1 cellular context compared by ENCODE assay signal in genomic region chr2:200345917-200346316, GRCh38.
TF ChIP-seq lines count a peak whose summit lies in the region.

No MANE protein-coding gene starts in this region.

TF ChIP-seq in GM23338, 12 proteins besides CTCF, POLR2A, EP300 and RAD21 (continued from another document):
- TF ChIP-seq, protein P1, sequence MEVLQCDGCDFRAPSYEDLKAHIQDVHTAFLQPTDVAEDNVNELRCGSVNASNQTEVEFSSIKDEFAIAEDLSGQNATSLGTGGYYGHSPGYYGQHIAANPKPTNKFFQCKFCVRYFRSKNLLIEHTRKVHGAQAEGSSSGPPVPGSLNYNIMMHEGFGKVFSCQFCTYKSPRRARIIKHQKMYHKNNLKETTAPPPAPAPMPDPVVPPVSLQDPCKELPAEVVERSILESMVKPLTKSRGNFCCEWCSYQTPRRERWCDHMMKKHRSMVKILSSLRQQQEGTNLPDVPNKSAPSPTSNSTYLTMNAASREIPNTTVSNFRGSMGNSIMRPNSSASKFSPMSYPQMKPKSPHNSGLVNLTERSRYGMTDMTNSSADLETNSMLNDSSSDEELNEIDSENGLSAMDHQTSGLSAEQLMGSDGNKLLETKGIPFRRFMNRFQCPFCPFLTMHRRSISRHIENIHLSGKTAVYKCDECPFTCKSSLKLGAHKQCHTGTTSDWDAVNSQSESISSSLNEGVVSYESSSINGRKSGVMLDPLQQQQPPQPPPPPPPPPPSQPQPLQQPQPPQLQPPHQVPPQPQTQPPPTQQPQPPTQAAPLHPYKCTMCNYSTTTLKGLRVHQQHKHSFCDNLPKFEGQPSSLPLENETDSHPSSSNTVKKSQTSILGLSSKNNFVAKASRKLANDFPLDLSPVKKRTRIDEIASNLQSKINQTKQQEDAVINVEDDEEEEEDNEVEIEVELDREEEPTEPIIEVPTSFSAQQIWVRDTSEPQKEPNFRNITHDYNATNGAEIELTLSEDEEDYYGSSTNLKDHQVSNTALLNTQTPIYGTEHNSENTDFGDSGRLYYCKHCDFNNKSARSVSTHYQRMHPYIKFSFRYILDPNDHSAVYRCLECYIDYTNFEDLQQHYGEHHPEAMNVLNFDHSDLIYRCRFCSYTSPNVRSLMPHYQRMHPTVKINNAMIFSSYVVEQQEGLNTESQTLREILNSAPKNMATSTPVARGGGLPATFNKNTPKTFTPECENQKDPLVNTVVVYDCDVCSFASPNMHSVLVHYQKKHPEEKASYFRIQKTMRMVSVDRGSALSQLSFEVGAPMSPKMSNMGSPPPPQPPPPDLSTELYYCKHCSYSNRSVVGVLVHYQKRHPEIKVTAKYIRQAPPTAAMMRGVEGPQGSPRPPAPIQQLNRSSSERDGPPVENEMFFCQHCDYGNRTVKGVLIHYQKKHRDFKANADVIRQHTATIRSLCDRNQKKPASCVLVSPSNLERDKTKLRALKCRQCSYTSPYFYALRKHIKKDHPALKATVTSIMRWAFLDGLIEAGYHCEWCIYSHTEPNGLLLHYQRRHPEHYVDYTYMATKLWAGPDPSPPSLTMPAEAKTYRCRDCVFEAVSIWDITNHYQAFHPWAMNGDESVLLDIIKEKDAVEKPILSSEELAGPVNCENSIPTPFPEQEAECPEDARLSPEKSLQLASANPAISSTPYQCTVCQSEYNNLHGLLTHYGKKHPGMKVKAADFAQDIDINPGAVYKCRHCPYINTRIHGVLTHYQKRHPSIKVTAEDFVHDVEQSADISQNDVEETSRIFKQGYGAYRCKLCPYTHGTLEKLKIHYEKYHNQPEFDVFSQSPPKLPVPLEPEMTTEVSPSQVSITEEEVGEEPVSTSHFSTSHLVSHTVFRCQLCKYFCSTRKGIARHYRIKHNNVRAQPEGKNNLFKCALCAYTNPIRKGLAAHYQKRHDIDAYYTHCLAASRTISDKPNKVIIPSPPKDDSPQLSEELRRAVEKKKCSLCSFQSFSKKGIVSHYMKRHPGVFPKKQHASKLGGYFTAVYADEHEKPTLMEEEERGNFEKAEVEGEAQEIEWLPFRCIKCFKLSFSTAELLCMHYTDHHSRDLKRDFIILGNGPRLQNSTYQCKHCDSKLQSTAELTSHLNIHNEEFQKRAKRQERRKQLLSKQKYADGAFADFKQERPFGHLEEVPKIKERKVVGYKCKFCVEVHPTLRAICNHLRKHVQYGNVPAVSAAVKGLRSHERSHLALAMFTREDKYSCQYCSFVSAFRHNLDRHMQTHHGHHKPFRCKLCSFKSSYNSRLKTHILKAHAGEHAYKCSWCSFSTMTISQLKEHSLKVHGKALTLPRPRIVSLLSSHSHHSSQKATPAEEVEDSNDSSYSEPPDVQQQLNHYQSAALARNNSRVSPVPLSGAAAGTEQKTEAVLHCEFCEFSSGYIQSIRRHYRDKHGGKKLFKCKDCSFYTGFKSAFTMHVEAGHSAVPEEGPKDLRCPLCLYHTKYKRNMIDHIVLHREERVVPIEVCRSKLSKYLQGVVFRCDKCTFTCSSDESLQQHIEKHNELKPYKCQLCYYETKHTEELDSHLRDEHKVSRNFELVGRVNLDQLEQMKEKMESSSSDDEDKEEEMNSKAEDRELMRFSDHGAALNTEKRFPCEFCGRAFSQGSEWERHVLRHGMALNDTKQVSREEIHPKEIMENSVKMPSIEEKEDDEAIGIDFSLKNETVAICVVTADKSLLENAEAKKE (CRISPR knock-in tag; IDR thresholded peaks at IDR 0.05), result no peak
- TF ChIP-seq REST (IDR thresholded peaks at IDR 0.05; ENCODE audit: unreplicated experiment), result no peak
- TF ChIP-seq ZNF331 (CRISPR knock-in tag; IDR thresholded peaks at IDR 0.05; ENCODE audit: low read depth), result no peak
- no peak for TF ChIP-seq CREB1 (CRISPR knock-in tag; IDR thresholded peaks at IDR 0.05; ENCODE audit: low read depth)
